8 cellular contexts compared by ENCODE assay signal in genomic region chr1:147494998-147495580, GRCh38. TPM values are rescaled to one million over a fixed set of nuclear protein-coding genes. Genes with fewer than 3 reads are reported as not detected.
DNase-seq lines count a peak whose midpoint lies in the region; ATAC-seq, FAIRE-seq and TF ChIP-seq lines count a peak whose summit lies in the region.

No MANE protein-coding gene starts in this region.

- H3K36me3 ChIP-seq in WERI-Rb-1 (no peaks in the 10 kb centered on the region), breast epithelium (no peaks in the 10 kb centered on the region), kidney (ENCODE audit: control insufficient read depth in 1 of 2, insufficient read depth in 2 of 2, low read length in 2 of 2) (no peaks in the 10 kb centered on the region)

- peak; percentile 89 for ATAC-seq in HG02970 (IDR thresholded peaks at IDR 0.05; ENCODE audit: low FRiP score, unreplicated experiment)

- H3K9ac ChIP-seq in kidney (ENCODE audit: low read length in 2 of 2) = no peak overlapping the region

- intact Hi-C loops in breast epithelium (cut with DNase I; ENCODE audit: low total_unique reads) (no loop called here), kidney (cut with DNase I) (loop anchor here (5.0 to 10.0 kb wide), 2 partner anchors 130 to 397 kb away; no protein-coding TSS in a partner anchor)

- TF ChIP-seq CTCF in WERI-Rb-1 (IDR thresholded peaks at IDR 0.05; ENCODE audit: low read depth, low read length) = peak; percentile 100
- peak in 2 of 3 donors; percentile 78 to 88 for TF ChIP-seq CTCF in breast epithelium (IDR thresholded peaks at IDR 0.05)
- peak; percentile 97 for TF ChIP-seq CTCF in kidney (IDR thresholded peaks at IDR 0.05; ENCODE audit: borderline replicate concordance, extremely low read depth, insufficient read depth)

- no peak for TF ChIP-seq POLR2A in breast epithelium (IDR thresholded peaks at IDR 0.05)

- no peak for FAIRE-seq in kidney (lab: Jason Lieb, UNC)

- DNase-seq in NOMO-1 (lab: John Stamatoyannopoulos, UW; ENCODE audit: unreplicated experiment in 2 of 2) (peak; percentile 37 to 62), NOMO-1 treated with dmso at 0.1 percent for 144 hours (lab: John Stamatoyannopoulos, UW; ENCODE audit: unreplicated experiment) (no peak), NCI-H2081 treated with DMSO at 0.1 percent for 48 hours (lab: John Stamatoyannopoulos, UW) (peak; percentile 53), WERI-Rb-1 (peak; percentile 93), breast epithelium (ENCODE audit: low spot score in 2 of 2) (peak; percentile 45 to 56), kidney (peak; percentile 82)
- DNase-seq in stimulated activated CD4-positive, alpha-beta T cell treated with anti-CD3 and anti-CD28 coated beads, Interleukin-2, amount 100 ng/mL, for 48 hours = peak; percentile 56

- H3K4me1 ChIP-seq in breast epithelium = peaks cover 0 to 4% of the 10 kb centered on the region in 2 donors
- H3K4me1 ChIP-seq in kidney (ENCODE audit: control insufficient read depth in 1 of 2, insufficient read depth in 1 of 2, low read depth in 1 of 2, low read length in 2 of 2) = no peaks in the 10 kb centered on the region

- peaks cover 5% of the 10 kb centered on the region for H3K27me3 ChIP-seq in WERI-Rb-1 (ENCODE audit: insufficient read depth, low read depth, severe bottlenecking)
- H3K27me3 ChIP-seq in breast epithelium = no peaks in the 10 kb centered on the region

- H3K27ac ChIP-seq in WERI-Rb-1 (no peak overlapping the region), breast epithelium (no peak overlapping the region), kidney (ENCODE audit: low read depth in 2 of 2, low read length in 2 of 2) (no peak overlapping the region)

- no peak overlapping the region for H3K4me3 ChIP-seq in WERI-Rb-1 (ENCODE audit: low read depth, low read length)
- no peak overlapping the region for H3K4me3 ChIP-seq in breast epithelium
- H3K4me3 ChIP-seq in kidney (ENCODE audit: low read length in 2 of 2) = no peak overlapping the region

- H3K9me3 ChIP-seq in WERI-Rb-1 (ENCODE audit: severe bottlenecking) (no peaks in the 10 kb centered on the region), breast epithelium (no peaks in the 10 kb centered on the region), kidney (ENCODE audit: control insufficient read depth in 1 of 2, low read length in 2 of 2) (no peaks in the 10 kb centered on the region)

RNA-seq across cellular contexts. Expression of gene BCL9, which starts 46.2 kb away (rescaled TPM):
- 10 to 100 TPM; 10.7 to 13.8 (median 12.5) TPM for total RNA-seq in breast epithelium
- total RNA-seq in kidney = 31.8 TPM
- 6.8 TPM for polyA plus RNA-seq in kidney (ENCODE audit: insufficient read depth, low read depth, low replicate concordance)
